14 cellular contexts compared by ENCODE assay signal in the genomic region with DNA sequence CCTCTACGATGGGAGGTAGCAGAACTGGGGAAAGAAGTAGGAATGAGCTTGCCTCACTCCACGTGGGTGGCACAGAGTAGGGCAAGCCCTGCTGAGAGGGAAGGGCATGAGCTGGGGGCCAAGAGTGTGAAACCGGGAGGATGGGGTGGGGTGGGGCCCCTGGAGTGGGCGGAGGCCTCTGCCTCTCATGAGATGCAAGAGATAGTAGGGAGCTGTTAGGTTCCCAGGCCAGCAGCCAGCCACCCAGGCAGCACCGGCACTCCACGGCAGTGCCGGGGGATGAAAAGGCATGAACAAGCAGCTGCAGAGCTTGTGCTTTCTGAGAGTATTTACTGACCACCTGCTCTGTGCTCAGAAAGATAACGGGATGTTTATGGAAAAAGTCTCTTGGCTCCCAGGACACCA. TPM values are rescaled to one million over a fixed set of nuclear protein-coding genes. Genes with fewer than 3 reads are reported as not detected.
"Had no signal": no experiment of that assay in that cellular context is flagged by ENCODE, and none has a peak within 500 bp of the region (broad histone marks: within the 10 kb centered on the region; RNA-seq: fewer than 3 reads in every experiment).

No MANE protein-coding gene starts in this region.

- ATAC-seq: foreskin keratinocyte, psoas muscle had no signal

- DNase-seq: activated naive CD8-positive, alpha-beta T cell treated with anti-CD3 and anti-CD28 coated beads for 36 hours; dorsolateral prefrontal cortex; esophagus squamous epithelium; foreskin keratinocyte; psoas muscle; sigmoid colon; stimulated activated CD4-positive, alpha-beta T cell treated with anti-CD3 and anti-CD28 coated beads, Interleukin-12 subunit alpha, Interleukin-12 subunit beta, amount 100 ng/mL, for 4 hours; stomach; T-helper 2 cell had no signal

RNA-seq across cellular contexts. Expression of a gene that starts 24.4 kb away (rescaled TPM):
- total RNA-seq: activated naive CD8-positive, alpha-beta T cell treated with anti-CD3 and anti-CD28 coated beads for 36 hours; chondrocyte; natural killer cell treated with Interleukin-12 subunit alpha and Interleukin-12 subunit beta and Interleukin-15 and Interleukin-18, amount 100 ng/mL, for 72 hours; sigmoid colon; stomach; thoracic aorta; urinary bladder had no signal

RNA-seq across cellular contexts. Expression of a gene that starts 49.1 kb away (rescaled TPM):
- total RNA-seq: activated naive CD8-positive, alpha-beta T cell treated with anti-CD3 and anti-CD28 coated beads for 36 hours; chondrocyte; mucosa of gallbladder; natural killer cell treated with Interleukin-12 subunit alpha and Interleukin-12 subunit beta and Interleukin-15 and Interleukin-18, amount 100 ng/mL, for 72 hours; psoas muscle; thoracic aorta; urinary bladder had no signal
- polyA plus RNA-seq: psoas muscle had no signal
